Comparison of ENCODE assay signal across 10 cellular contexts in genomic region chr1:55478742-55479141, GRCh38.
A peak's percentile ranks its signal among the peaks of the same experiment; 100 is the strongest.
DNase-seq lines count a peak whose midpoint lies in the region; ATAC-seq, FAIRE-seq and TF ChIP-seq lines count a peak whose summit lies in the region.
"Had no signal": no experiment of that assay in that cellular context is flagged by ENCODE, and none has a peak within 500 bp of the region (broad histone marks: within the 10 kb centered on the region; RNA-seq: fewer than 3 reads in every experiment).

No MANE protein-coding gene starts in this region.

- peaks cover 10% of the 10 kb centered on the region for H3K9me3 ChIP-seq in MG63
- H3K9me3 ChIP-seq: lower lobe of right lung had no signal

- peak; percentile 65 for TF ChIP-seq CTCF in C4-2B (conservative IDR thresholded peaks at IDR 0.05)

- DNase-seq in HTR-8/SVneo (ENCODE audit: insufficient read length, low spot score): peak; percentile 4
- peak; percentile 47 for DNase-seq in RPMI7951 (ENCODE audit: low read depth)
- peak; percentile 7 for DNase-seq in hepatic stellate cell (ENCODE audit: low spot score)
- DNase-seq in activated CD4-positive, CD25-positive, alpha-beta regulatory T cell (lab: John Stamatoyannopoulos, UW): no peak
- no peak for DNase-seq in stimulated activated CD4-positive, alpha-beta T cell treated with anti-CD3 and anti-CD28 coated beads, Interleukin-15, amount 100 ng/mL, for 24 hours
- no peak for DNase-seq in MG63
- DNase-seq: activated T-cell treated with anti-CD3 and anti-CD28 coated beads for 4 hours, lower lobe of right lung had no signal

- no peak overlapping the region for H3K27ac ChIP-seq in C4-2B
- H3K27ac ChIP-seq: lower lobe of right lung had no signal

- H3K27me3 ChIP-seq in MG63: no peaks in the 10 kb centered on the region

- no peak for ATAC-seq in HG03439 (IDR thresholded peaks at IDR 0.05; ENCODE audit: unreplicated experiment)
- ATAC-seq: lower lobe of right lung had no signal

- no peak overlapping the region for H3K4me3 ChIP-seq in MG63
- H3K4me3 ChIP-seq: lower lobe of right lung had no signal

- no peak for FAIRE-seq in HTR-8/SVneo (lab: Jason Lieb, UNC)

- H3K36me3 ChIP-seq in MG63: no peaks in the 10 kb centered on the region
- H3K36me3 ChIP-seq: lower lobe of right lung had no signal

Comparison
In these comparisons a context has a peak if more than half of its experiments do, and no peak if none do; other contexts are left out.
1. DNase-seq: peak in HTR-8/SVneo (single experiment), RPMI7951 (single experiment) and hepatic stellate cell (single experiment); none in activated CD4-positive, CD25-positive, alpha-beta regulatory T cell (0 of 4), stimulated activated CD4-positive, alpha-beta T cell treated with anti-CD3 and anti-CD28 coated beads, Interleukin-15, amount 100 ng/mL, for 24 hours (single experiment) and MG63 (single experiment).